Comparison of ENCODE assay signal across 9 cellular contexts in genomic region chr17:66542183-66542966, GRCh38.
DNase-seq lines count a peak whose midpoint lies in the region; ATAC-seq and TF ChIP-seq lines count a peak whose summit lies in the region.
"Had no signal": no experiment of that assay in that cellular context is flagged by ENCODE, and none has a peak within 500 bp of the region (broad histone marks: within the 10 kb centered on the region; RNA-seq: fewer than 3 reads in every experiment).

No MANE protein-coding gene starts in this region.

- peaks cover 8% of the 10 kb centered on the region for H3K9me3 Mint-ChIP-seq in activated naive CD8-positive, alpha-beta T cell treated with anti-CD3 and anti-CD28 coated beads for 36 hours
- H3K9me3 Mint-ChIP-seq in nephron progenitor cell = peaks cover 30% of the 10 kb centered on the region
- H3K9me3 Mint-ChIP-seq in endodermal cell = peaks cover 23% of the 10 kb centered on the region

- TF ChIP-seq CTCF in nephron progenitor cell (IDR thresholded peaks at IDR 0.05) (no peak), endodermal cell (conservative IDR thresholded peaks at IDR 0.05) (no peak)

- peaks cover 48% of the 10 kb centered on the region for H3K4me1 Mint-ChIP-seq in activated naive CD8-positive, alpha-beta T cell treated with anti-CD3 and anti-CD28 coated beads for 36 hours
- H3K4me1 Mint-ChIP-seq in nephron progenitor cell (peaks cover 30% of the 10 kb centered on the region), endodermal cell (peaks cover 10% of the 10 kb centered on the region)

- H3K4me1 ChIP-seq in endodermal cell (ENCODE audit: control insufficient read depth, insufficient read depth, low read length) = no peaks in the 10 kb centered on the region

- H3K27ac ChIP-seq in endodermal cell (ENCODE audit: low read depth, low read length) = no peak overlapping the region

- DNase-seq in DMS53 (lab: John Stamatoyannopoulos, UW) = peak; percentile 35
- no peak for DNase-seq in activated naive CD8-positive, alpha-beta T cell treated with anti-CD3 and anti-CD28 coated beads for 36 hours
- DNase-seq in nephron progenitor cell = no peak
- no peak for DNase-seq in dermis blood vessel endothelial cell
- DNase-seq in cortex of kidney (lab: John Stamatoyannopoulos, UW) = no peak
- no peak for DNase-seq in endodermal cell

- H3K36me3 Mint-ChIP-seq in activated naive CD8-positive, alpha-beta T cell treated with anti-CD3 and anti-CD28 coated beads for 36 hours = peaks cover 43% of the 10 kb centered on the region
- H3K36me3 Mint-ChIP-seq in nephron progenitor cell (ENCODE audit: low read depth) = peaks cover 20% of the 10 kb centered on the region
- no peaks in the 10 kb centered on the region for H3K36me3 Mint-ChIP-seq in endodermal cell (ENCODE audit: low read depth)
- H3K36me3 Mint-ChIP-seq: IgD-negative memory B cell had no signal

- H3K27me3 Mint-ChIP-seq in activated naive CD8-positive, alpha-beta T cell treated with anti-CD3 and anti-CD28 coated beads for 36 hours = no peaks in the 10 kb centered on the region
- H3K27me3 Mint-ChIP-seq in nephron progenitor cell (ENCODE audit: low read depth, poor library complexity) (no peaks in the 10 kb centered on the region), endodermal cell (ENCODE audit: insufficient read depth) (peaks cover 2% of the 10 kb centered on the region)

- no peak overlapping the region for H3K4me3 Mint-ChIP-seq in activated naive CD8-positive, alpha-beta T cell treated with anti-CD3 and anti-CD28 coated beads for 36 hours
- H3K4me3 Mint-ChIP-seq in nephron progenitor cell (no peak overlapping the region), endodermal cell (no peak overlapping the region)

- H3K36me3 ChIP-seq in endodermal cell (ENCODE audit: control insufficient read depth, insufficient read depth, low read length) = no peaks in the 10 kb centered on the region

- no peak overlapping the region for H3K9ac ChIP-seq in endodermal cell (ENCODE audit: extremely low read depth, low read length, poor library complexity, severe bottlenecking)

- ATAC-seq in GM19438 (IDR thresholded peaks at IDR 0.05; ENCODE audit: low read depth, unreplicated experiment) (peak; percentile 95), HG03378 (IDR thresholded peaks at IDR 0.05; ENCODE audit: unreplicated experiment) (peak; percentile 96)

- H3K9me3 ChIP-seq in endodermal cell (ENCODE audit: control insufficient read depth, low read length) = peaks cover 7% of the 10 kb centered on the region

- no peaks in the 10 kb centered on the region for H3K27me3 ChIP-seq in endodermal cell (ENCODE audit: control insufficient read depth, insufficient read depth, low read length, poor library complexity, severe bottlenecking)

- WGBS in endodermal cell (ENCODE audit: insufficient coverage in 1 of 2, insufficient read length in 1 of 2), 2 experiments = 92 to 95% methylated on average over 3 to 4 of the region's 4 CpGs

- peak overlapping the region; percentile 79 for H3K27ac Mint-ChIP-seq in activated naive CD8-positive, alpha-beta T cell treated with anti-CD3 and anti-CD28 coated beads for 36 hours
- H3K27ac Mint-ChIP-seq in nephron progenitor cell = peak overlapping the region; percentile 44
- H3K27ac Mint-ChIP-seq in endodermal cell = no peak overlapping the region
- H3K27ac Mint-ChIP-seq: IgD-negative memory B cell had no signal

- H3K4me3 ChIP-seq in endodermal cell (ENCODE audit: low read length) = no peak overlapping the region
